9 cellular contexts compared by ENCODE assay signal in the genomic region with DNA sequence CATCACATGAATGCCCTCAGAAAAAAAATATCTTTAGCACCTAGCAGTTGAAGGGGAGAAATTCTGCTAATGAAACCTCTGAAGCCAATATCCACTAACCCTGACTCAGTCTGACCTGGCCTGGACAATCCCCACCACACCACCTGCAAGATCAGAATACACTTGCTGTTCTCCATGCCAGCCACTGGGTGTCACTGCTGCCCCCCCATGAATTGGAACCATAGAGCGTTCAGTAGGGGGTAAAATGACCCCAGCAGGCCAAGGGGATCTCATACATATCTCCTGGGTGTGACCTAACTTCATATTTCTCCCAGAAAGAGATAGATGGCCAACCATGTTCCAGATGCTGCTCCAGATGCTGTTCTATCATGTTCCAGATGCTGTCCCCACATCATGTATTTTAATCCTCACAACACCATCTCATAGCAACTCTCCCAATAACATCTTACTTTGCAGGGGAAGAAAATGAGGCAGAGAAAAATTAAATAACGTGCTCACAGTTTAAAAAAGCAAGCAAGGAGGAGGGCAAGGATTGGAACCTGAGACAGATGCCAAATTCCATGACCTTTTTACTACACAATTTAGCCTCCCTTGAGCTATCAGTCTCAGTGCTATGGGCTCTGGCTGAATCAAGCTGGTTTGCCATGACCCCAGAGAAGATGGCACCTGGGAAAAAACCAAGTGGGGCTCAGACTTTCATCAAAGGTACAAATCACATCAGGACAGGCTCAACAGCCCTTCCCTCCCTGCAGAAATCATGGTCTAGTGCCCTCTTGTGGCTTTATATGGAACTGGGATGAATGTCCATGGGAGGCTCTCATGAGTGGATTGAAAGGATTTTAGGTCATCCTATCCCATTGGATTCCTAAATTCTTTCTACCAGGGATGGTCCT. TPM values are rescaled to one million over a fixed set of nuclear protein-coding genes. Genes with fewer than 3 reads are reported as not detected.
DNase-seq lines count a peak whose midpoint lies in the region; ATAC-seq, FAIRE-seq and TF ChIP-seq lines count a peak whose summit lies in the region.
"Had no signal": no experiment of that assay in that cellular context is flagged by ENCODE, and none has a peak within 500 bp of the region (broad histone marks: within the 10 kb centered on the region; RNA-seq: fewer than 3 reads in every experiment).

No MANE protein-coding gene starts in this region.

- intact Hi-C loops in K562 (cut with micrococcal nuclease) (loop anchor here (10.0 kb wide), 1 partner anchor 1329 kb away; no protein-coding TSS in a partner anchor), lower leg skin (cut with DNase I; ENCODE audit: low total_unique reads) (no loop called here)

- H3K4me1 ChIP-seq in K562 (replicated peaks in 1 of 2; ENCODE audit: control insufficient read depth in 2 of 2, insufficient read depth in 2 of 2, low read length in 2 of 2): no peaks in the 10 kb centered on the region; a peak in 1 of 5 replicates

- H3K9me3 Mint-ChIP-seq in mesothelial cell of epicardium: no peaks in the 10 kb centered on the region
- H3K9me3 Mint-ChIP-seq: activated B cell treated with CpG ODN at 0.5 μM for 24 hours had no signal

- TF ChIP-seq CTCF in K562 (IDR thresholded peaks at IDR 0.05 in 2 of 3, conservative IDR thresholded peaks at IDR 0.05 in 1 of 3; ENCODE audit: insufficient read depth in 2 of 3, low read depth in 1 of 3, low read length in 3 of 3): peak; percentile 63 to 80 (median 75)
- TF ChIP-seq CTCF in mesothelial cell of epicardium (IDR thresholded peaks at IDR 0.05; ENCODE audit: unreplicated experiment): peak; percentile 45
- no peak for TF ChIP-seq CTCF in lower leg skin (IDR thresholded peaks at IDR 0.05)

- TF ChIP-seq POLR2A in K562 (conservative IDR thresholded peaks at IDR 0.05) (no peak), lower leg skin (IDR thresholded peaks at IDR 0.05) (no peak)

- H3K9me1 ChIP-seq in K562 (ENCODE audit: control insufficient read depth, insufficient read depth, low read length): no peaks in the 10 kb centered on the region

- H3K36me3 ChIP-seq in K562 (ENCODE audit: control insufficient read depth, insufficient read depth, low read length): no peaks in the 10 kb centered on the region

- no peaks in the 10 kb centered on the region for H3K79me2 ChIP-seq in K562 (ENCODE audit: control insufficient read depth, insufficient read depth, low read length)

- no peaks in the 10 kb centered on the region for H3K9me3 ChIP-seq in K562 (replicated peaks; ENCODE audit: control insufficient read depth, insufficient read depth, low read depth, low read length)

- H2AFZ ChIP-seq in K562 (ENCODE audit: low read depth, low read length): no peak overlapping the region

- no peak overlapping the region for H3K27ac Mint-ChIP-seq in mesothelial cell of epicardium
- H3K27ac Mint-ChIP-seq: activated B cell treated with CpG ODN at 0.5 μM for 24 hours had no signal

- in situ Hi-C loops in K562 (cut with MboI): loop anchor here (25.0 kb wide), 1 partner anchor 1332 kb away; no protein-coding TSS in a partner anchor

- BruUV-seq in K562 (replicated peaks; lab: Mats Ljungman, UMichigan): no TSS peak

- peak; percentile 71 for FAIRE-seq in K562 (lab: Jason Lieb, UNC)

- H3K4me3 Mint-ChIP-seq in mesothelial cell of epicardium: no peak overlapping the region
- H3K4me3 Mint-ChIP-seq: activated B cell treated with CpG ODN at 0.5 μM for 24 hours, naive B cell had no signal

- no peaks in the 10 kb centered on the region for H3K36me3 Mint-ChIP-seq in mesothelial cell of epicardium
- H3K36me3 Mint-ChIP-seq: naive B cell had no signal

- H3K4me3 ChIP-seq in K562: no peak overlapping the region
- no peak overlapping the region for H3K4me3 ChIP-seq in lower leg skin (ENCODE audit: low read depth, poor library complexity, severe bottlenecking)

- DNase-seq in EL: peak; percentile 50
- peak; percentile 64 for DNase-seq in NAMALWA (ENCODE audit: low spot score)
- DNase-seq in K562 (ENCODE audit: extremely low read depth in 1 of 4, low spot score in 3 of 4): peak; percentile 35 to 68 (median 58)
- DNase-seq in mesothelial cell of epicardium (ENCODE audit: low spot score in 2 of 2, unreplicated experiment in 2 of 2): no peak
- DNase-seq in lower leg skin (ENCODE audit: low spot score in 2 of 2): no peak
- no peak for DNase-seq in mesenteric fat pad (ENCODE audit: low spot score)
- DNase-seq: activated B cell treated with CpG ODN at 0.5 μM for 24 hours, naive B cell had no signal

- H3K4me1 Mint-ChIP-seq in mesothelial cell of epicardium: peaks cover 2% of the 10 kb centered on the region

- peaks cover 45% of the 10 kb centered on the region for H3K27me3 Mint-ChIP-seq in mesothelial cell of epicardium (ENCODE audit: low read depth)

- H3K4me2 ChIP-seq in K562 (ENCODE audit: insufficient read depth, low read length): no peak overlapping the region

- POLR2A ChIA-PET in K562 (lab: Yijun Ruan, JAX): interaction anchor here (0.6 to 0.8 kb wide), 2 partner anchors 16 to 35 kb away, joined by 3 read pairs; no protein-coding TSS in a partner anchor

- no peak for TF ChIP-seq EP300 in K562 (IDR thresholded peaks at IDR 0.05; ENCODE audit: low read length)

- peaks cover 0 to under 1% of the 10 kb centered on the region in 2 experiments; a peak in 1 of 5 replicates for H3K27me3 ChIP-seq in K562 (ENCODE audit: control insufficient read depth in 2 of 2, insufficient read depth in 2 of 2, low read length in 2 of 2)

- H3K9ac ChIP-seq in K562 (ENCODE audit: insufficient read depth in 1 of 2, low read depth in 2 of 2, low read length in 2 of 2): no peak overlapping the region

- CTCF ChIA-PET in K562 (lab: Yijun Ruan, JAX; ENCODE audit: low intra/inter-chr PET ratio): interaction anchor here (0.6 to 1.7 kb wide), 3 partner anchors 9 to 206 kb away, joined by 3 to 5 read pairs (median 3); partner anchors contain the start of gene NTRK3

- 7% methylated on average over 2 of the region's 2 CpGs for WGBS in K562 (ENCODE audit: insufficient coverage, low coverage, missing lambda C conversion rate)
- 17 to 24% methylated on average over 2 of the region's 2 CpGs for WGBS in lower leg skin, 2 donors

- H4K20me1 ChIP-seq in K562 (replicated peaks; ENCODE audit: control insufficient read depth, insufficient read depth, low read length): no peaks in the 10 kb centered on the region

- ATAC-seq in GM19463 (IDR thresholded peaks at IDR 0.05; ENCODE audit: unreplicated experiment): peak; percentile 42
- peak; percentile 69 for ATAC-seq in K562

- peak in 1 of 2 experiments; percentile 39; a peak in 2 of 4 replicates for TF ChIP-seq RAD21 in K562 (CRISPR knock-in tag; conservative IDR thresholded peaks at IDR 0.05 in 1 of 2, IDR thresholded peaks at IDR 0.05 in 1 of 2)

- no peak overlapping the region for H3K27ac ChIP-seq in K562 (ENCODE audit: extremely low read depth, low read depth, low read length)

TF ChIP-seq in K562, 482 proteins besides CTCF, POLR2A, EP300 and RAD21 (continues in another document):
- TF ChIP-seq SMC3 (conservative IDR thresholded peaks at IDR 0.05; ENCODE audit: insufficient read depth, low read depth, low read length): 0 out of 2 replicates have a peak, but pooled peaks have one; percentile 14
- TF ChIP-seq, protein P1, sequence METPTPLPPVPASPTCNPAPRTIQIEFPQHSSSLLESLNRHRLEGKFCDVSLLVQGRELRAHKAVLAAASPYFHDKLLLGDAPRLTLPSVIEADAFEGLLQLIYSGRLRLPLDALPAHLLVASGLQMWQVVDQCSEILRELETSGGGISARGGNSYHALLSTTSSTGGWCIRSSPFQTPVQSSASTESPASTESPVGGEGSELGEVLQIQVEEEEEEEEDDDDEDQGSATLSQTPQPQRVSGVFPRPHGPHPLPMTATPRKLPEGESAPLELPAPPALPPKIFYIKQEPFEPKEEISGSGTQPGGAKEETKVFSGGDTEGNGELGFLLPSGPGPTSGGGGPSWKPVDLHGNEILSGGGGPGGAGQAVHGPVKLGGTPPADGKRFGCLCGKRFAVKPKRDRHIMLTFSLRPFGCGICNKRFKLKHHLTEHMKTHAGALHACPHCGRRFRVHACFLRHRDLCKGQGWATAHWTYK (CRISPR knock-in tag; IDR thresholded peaks at IDR 0.05): no peak
- TF ChIP-seq GATAD2B (IDR thresholded peaks at IDR 0.05; ENCODE audit: borderline replicate concordance): no peak
- TF ChIP-seq ZNF384 (IDR thresholded peaks at IDR 0.05; ENCODE audit: low read depth, low read length): no peak
- TF ChIP-seq TCF7 (IDR thresholded peaks at IDR 0.05; ENCODE audit: borderline replicate concordance): no peak
- no peak for TF ChIP-seq ZNF699 (CRISPR knock-in tag; IDR thresholded peaks at IDR 0.05; ENCODE audit: insufficient replicate concordance)
- no peak for TF ChIP-seq ZNF174 (CRISPR knock-in tag; IDR thresholded peaks at IDR 0.05)

RNA-seq across cellular contexts. Expression of gene NTRK3, which starts 12.4 kb away (rescaled TPM):
- not detected in 2 replicates for total RNA-seq in K562 (2011; cell fraction: chromatin; rRNA removed; ENCODE audit: low replicate concordance)
- total RNA-seq in K562 (2011; cell fraction: nucleolus; rRNA removed): not detected in 2 replicates
- not detected in 2 replicates for total RNA-seq in K562 (2011; cell fraction: nucleoplasm; rRNA removed)
- total RNA-seq in K562 (2014; rRNA removed) (0.04 TPM in 1 of 2 replicates, not detected in the other), K562 (2014; rRNA removed; fragmentation: Illumina TruSeq; extraction: Trizol) (not detected in 2 replicates), K562 (2015; rRNA removed; fragmentation: Illumina TruSeq; extraction: Trizol) (0.11 TPM in 1 of 2 replicates, not detected in the other), K562 (2021) (not detected in 2 replicates), mesothelial cell of epicardium (1.8 to 2.1 TPM (median 1.8 TPM) in 3 replicates), lower leg skin (1 to 10 TPM in 3 of 4 donors, under 1 TPM in 1; 0.97 to 5.4 (median 4.4) TPM), mesenteric fat pad (1.6 TPM)
- polyA plus RNA-seq in K562 (2011; rRNA removed) (not detected in 2 replicates), K562 (2014; fragmentation: Illumina TruSeq; extraction: Trizol) (not detected in 2 replicates), K562 (2014; fragmentation: Nextera tagmentation; extraction: Ambion mirVana) (under 1 TPM in 1 of 2 experiments, not detected in 1; 0.13 TPM), K562 (2014; rRNA removed) (0.08 TPM in 1 of 2 replicates, not detected in the other)
- 0.25 TPM in 1 of 2 replicates, not detected in the other for polyA plus RNA-seq in K562 (2011; cell fraction: cytosol; rRNA removed)
- not detected in 2 replicates for polyA plus RNA-seq in K562 (2011; cell fraction: nucleus; rRNA removed)
- 0.07 and 0.14 TPM in 2 replicates for polyA plus RNA-seq in K562 (2012)
- polyA minus RNA-seq in K562 (2011; rRNA and poly(A)+ RNA removed): 0.06 TPM in 1 of 2 replicates, not detected in the other
- not detected in 2 replicates for polyA minus RNA-seq in K562 (2011; cell fraction: cytosol; rRNA and poly(A)+ RNA removed)
- polyA minus RNA-seq in K562 (2011; cell fraction: nucleus; rRNA and poly(A)+ RNA removed): not detected in 2 replicates
- total RNA-seq: activated B cell treated with CpG ODN at 0.5 μM for 24 hours had no signal

Comparison
In these comparisons a context has a peak if more than half of its experiments do, and no peak if none do; other contexts are left out.
1. DNase-seq: peak in EL (single experiment), NAMALWA (single experiment) and K562 (4 of 4); none in mesothelial cell of epicardium (0 of 2), lower leg skin (0 of 2) and mesenteric fat pad (single experiment).
2. CTCF ChIP-seq: peak in K562 (3 of 3) and mesothelial cell of epicardium (single experiment); none in lower leg skin (0 of 3).